In the genomic region with DNA sequence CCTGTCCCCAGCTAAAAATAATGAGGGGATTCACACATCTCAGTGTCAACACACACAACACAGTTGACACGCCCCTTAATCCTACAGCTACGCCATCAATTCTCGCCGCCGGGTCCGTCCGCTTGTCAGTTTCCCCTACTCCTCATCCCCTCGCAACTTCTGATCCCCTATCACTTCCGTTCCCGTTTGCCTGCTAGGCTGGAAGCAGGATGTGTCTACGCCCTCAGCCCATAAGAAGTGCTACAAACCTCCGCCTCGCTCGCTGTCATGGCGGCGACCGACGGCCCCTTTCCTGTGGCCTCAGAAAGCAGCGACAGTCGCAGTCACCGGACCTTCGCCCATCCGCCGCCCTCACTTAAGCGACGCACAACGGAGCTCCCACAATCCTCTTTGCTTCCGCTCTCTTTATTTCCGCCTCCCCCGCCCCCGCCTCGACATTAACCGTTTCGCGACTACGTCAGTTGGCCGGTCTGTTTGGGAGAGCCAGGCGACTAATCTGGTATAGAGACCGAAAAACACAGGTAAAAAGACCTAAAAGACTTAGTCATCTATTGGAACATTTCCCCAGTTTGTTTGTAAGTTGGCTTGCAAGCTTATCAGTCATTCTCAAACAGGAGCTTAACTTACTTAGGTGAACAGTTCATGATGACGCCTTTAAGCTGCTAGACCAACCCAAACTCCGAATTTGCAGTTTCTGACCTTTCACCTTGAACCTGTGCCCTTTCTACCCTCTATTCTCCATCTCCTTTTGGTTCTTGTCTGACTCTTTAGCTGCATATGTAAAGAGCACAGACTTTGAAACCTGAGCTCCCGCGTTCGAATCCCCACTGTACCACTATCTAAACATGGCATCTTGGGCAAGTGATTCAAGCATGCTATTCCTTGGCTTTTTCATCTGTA, we compare ENCODE assay signal across 1 cellular context.
A peak's percentile ranks its signal among the peaks of the same experiment; 100 is the strongest.
TF ChIP-seq lines count a peak whose summit lies in the region.

A gene with protein sequence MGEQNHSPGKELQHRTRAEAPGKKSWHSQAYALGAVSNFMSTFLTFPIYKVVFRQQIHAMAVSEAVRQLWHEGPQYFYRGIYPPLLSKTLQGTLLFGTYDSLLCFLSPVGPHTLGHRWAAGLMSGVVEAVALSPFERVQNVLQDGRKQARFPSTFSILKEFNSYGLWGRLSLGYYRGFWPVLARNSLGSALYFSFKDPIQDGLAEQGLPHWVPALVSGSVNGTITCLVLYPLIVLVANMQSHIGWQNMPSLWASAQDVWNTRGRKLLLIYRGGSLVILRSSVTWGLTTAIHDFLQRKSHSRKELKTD (minus strand): TSS at position 380 of the 900 bp plus-strand sequence. CDS start 51,752 bp downstream, outside the sequence.

TF ChIP-seq in IMR-90, 13 proteins besides CTCF, POLR2A, EP300 and RAD21:
- TF ChIP-seq FOS (IDR thresholded peaks at IDR 0.05; ENCODE audit: low read depth, low read length) (no peak), MAZ (IDR thresholded peaks at IDR 0.05; ENCODE audit: borderline replicate concordance, low read depth, low read length) (0 out of 2 replicates have a peak, but pooled peaks have one; percentile 54), SMC3 (IDR thresholded peaks at IDR 0.05; ENCODE audit: low read depth, low read length) (no peak), BHLHE40 (IDR thresholded peaks at IDR 0.05; ENCODE audit: low read depth, low read length) (no peak), MXI1 (IDR thresholded peaks at IDR 0.05; ENCODE audit: borderline replicate concordance, low read depth, low read length) (0 out of 2 replicates have a peak, but pooled peaks have one; percentile 10)
- TF ChIP-seq, protein P1, sequence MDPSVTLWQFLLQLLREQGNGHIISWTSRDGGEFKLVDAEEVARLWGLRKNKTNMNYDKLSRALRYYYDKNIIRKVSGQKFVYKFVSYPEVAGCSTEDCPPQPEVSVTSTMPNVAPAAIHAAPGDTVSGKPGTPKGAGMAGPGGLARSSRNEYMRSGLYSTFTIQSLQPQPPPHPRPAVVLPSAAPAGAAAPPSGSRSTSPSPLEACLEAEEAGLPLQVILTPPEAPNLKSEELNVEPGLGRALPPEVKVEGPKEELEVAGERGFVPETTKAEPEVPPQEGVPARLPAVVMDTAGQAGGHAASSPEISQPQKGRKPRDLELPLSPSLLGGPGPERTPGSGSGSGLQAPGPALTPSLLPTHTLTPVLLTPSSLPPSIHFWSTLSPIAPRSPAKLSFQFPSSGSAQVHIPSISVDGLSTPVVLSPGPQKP (IDR thresholded peaks at IDR 0.05; ENCODE audit: borderline replicate concordance, low read depth, low read length) = no peak
